In the genomic region with DNA sequence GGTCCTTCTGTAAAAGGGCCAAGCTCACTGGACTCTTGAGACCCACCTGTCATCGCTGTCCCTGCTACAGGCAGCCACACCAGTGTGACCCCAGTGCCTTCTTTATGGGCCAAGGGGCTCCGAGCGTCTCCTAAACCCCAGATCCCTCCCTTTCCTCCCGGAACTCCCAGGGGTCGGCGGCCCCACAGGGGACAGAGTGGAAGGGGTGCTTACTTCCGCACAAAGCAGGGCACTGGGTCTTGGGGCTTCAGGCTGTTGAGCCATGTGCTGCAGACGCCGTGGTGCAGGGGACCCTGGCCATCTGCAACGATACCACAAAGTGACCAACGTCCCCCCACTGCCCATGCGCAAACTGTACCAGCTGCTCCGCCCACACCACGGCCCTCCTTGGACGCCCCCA, we compare ENCODE assay signal across 2 cellular contexts. TPM values are rescaled to one million over a fixed set of nuclear protein-coding genes. Genes with fewer than 3 reads are reported as not detected.
"Had no signal": no experiment of that assay in that cellular context is flagged by ENCODE, and none has a peak within 500 bp of the region (broad histone marks: within the 10 kb centered on the region; RNA-seq: fewer than 3 reads in every experiment).

No MANE protein-coding gene starts in this region.

RNA-seq across cellular contexts. Expression of gene NOS2, which starts 39.4 kb away (rescaled TPM):
- total RNA-seq: GM23248, HFFc6 had no signal
- polyA plus RNA-seq: GM23248 had no signal
